ENCODE assay signal across 29 cellular contexts in the genomic region with DNA sequence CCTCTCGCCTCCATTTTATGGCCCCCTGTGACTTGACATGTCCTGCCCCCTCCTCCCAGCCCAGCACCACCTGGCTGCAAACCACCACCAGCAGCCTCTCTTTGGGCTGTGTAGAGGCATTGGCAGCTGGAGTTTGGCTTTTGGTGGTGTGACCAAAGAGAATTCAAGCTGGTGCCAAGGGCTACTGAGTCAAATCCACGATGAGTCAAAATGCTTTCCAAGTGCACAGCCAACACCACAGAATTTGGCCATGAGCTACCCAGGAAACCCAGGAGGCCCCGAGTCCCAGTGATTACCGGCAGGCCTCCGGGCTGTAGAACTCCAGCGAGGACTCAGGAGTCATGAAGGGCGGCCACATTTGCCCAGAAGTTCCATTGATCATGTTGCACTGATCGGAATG. TPM values are rescaled to one million over a fixed set of nuclear protein-coding genes. Genes with fewer than 3 reads are reported as not detected.
A peak's percentile ranks its signal among the peaks of the same experiment; 100 is the strongest.
DNase-seq lines count a peak whose midpoint lies in the region; ATAC-seq and TF ChIP-seq lines count a peak whose summit lies in the region.
"Had no signal": no experiment of that assay in that cellular context is flagged by ENCODE, and none has a peak within 500 bp of the region (broad histone marks: within the 10 kb centered on the region; RNA-seq: fewer than 3 reads in every experiment).

No MANE protein-coding gene starts in this region.

- H3K9me3 ChIP-seq in right atrium auricular region: no peaks in the 10 kb centered on the region
- H3K9me3 ChIP-seq: BLaER1, colonic mucosa, left ventricle myocardium inferior, Peyer's patch, SJCRH30, tibial artery had no signal

- H3K4me1 Mint-ChIP-seq in HFFc6 (ENCODE audit: low read depth): peaks cover 8% of the 10 kb centered on the region
- H3K4me1 Mint-ChIP-seq: activated CD8-positive, alpha-beta memory T cell treated with anti-CD3 and anti-CD28 coated beads, Interleukin-2, amount 10 ng/mL, durations not matched to agents 7 days and 5 days; IgD-negative memory B cell; immature natural killer cell; naive B cell; stimulated activated naive CD8-positive, alpha-beta T cell treated with anti-CD3 and anti-CD28 coated beads, Interleukin-15, amount 100 ng/mL, for 72 hours had no signal

- no peak for ATAC-seq in GM21529 (IDR thresholded peaks at IDR 0.05; ENCODE audit: unreplicated experiment)
- ATAC-seq: activated CD8-positive, alpha-beta memory T cell treated with anti-CD3 and anti-CD28 coated beads, Interleukin-2, amount 10 ng/mL, durations not matched to agents 7 days and 5 days; effector memory CD8-positive, alpha-beta T cell; esophagus mucosa; stimulated activated naive CD8-positive, alpha-beta T cell treated with anti-CD3 and anti-CD28 coated beads, Interleukin-15, amount 100 ng/mL, for 72 hours; WTC11 had no signal

- no peaks in the 10 kb centered on the region for H3K9me3 Mint-ChIP-seq in HFFc6
- H3K9me3 Mint-ChIP-seq: effector memory CD8-positive, alpha-beta T cell; immature natural killer cell; stimulated activated naive CD8-positive, alpha-beta T cell treated with anti-CD3 and anti-CD28 coated beads, Interleukin-15, amount 100 ng/mL, for 72 hours had no signal

- DNase-seq in AG08396 (ENCODE audit: low spot score) (peak; percentile 74), HFFc6 (peak; percentile 13), astrocyte of the cerebellum (ENCODE audit: low read depth) (peak; percentile 38), fibroblast of the aortic adventitia (ENCODE audit: low read depth) (peak; percentile 57), right atrium auricular region (ENCODE audit: low spot score) (no peak), NCI-H526 (lab: John Stamatoyannopoulos, UW) (no peak), DMS153 treated with DMSO at 0.1 percent for 48 hours (lab: John Stamatoyannopoulos, UW; ENCODE audit: unreplicated experiment) (no peak)
- DNase-seq: activated CD8-positive, alpha-beta memory T cell treated with anti-CD3 and anti-CD28 coated beads, Interleukin-2, amount 10 ng/mL, durations not matched to agents 7 days and 5 days; activated naive CD4-positive, alpha-beta T cell; activated T-cell treated with anti-CD3 and anti-CD28 coated beads, Interleukin-2, amount 50 U/mL, for 48 hours; colonic mucosa; effector memory CD8-positive, alpha-beta T cell; hypothalamus; immature natural killer cell; left ventricle myocardium inferior; naive B cell; NCI-H1105 treated with DMSO at 0.1 percent for 48 hours; NCI-H1930; occipital lobe; Peyer's patch; SJCRH30; stimulated activated naive CD8-positive, alpha-beta T cell treated with anti-CD3 and anti-CD28 coated beads, Interleukin-15, amount 100 ng/mL, for 72 hours; tibial artery had no signal

- H3K27ac ChIP-seq in right atrium auricular region: no peak overlapping the region
- H3K27ac ChIP-seq: BLaER1, colonic mucosa, left ventricle myocardium inferior, Peyer's patch, SJCRH30, skin epidermis, tibial artery had no signal

- no peak overlapping the region for H3K4me3 ChIP-seq in astrocyte of the cerebellum (ENCODE audit: low read depth, low read length)
- H3K4me3 ChIP-seq in fibroblast of the aortic adventitia (ENCODE audit: low read depth, low read length): no peak overlapping the region
- no peak overlapping the region for H3K4me3 ChIP-seq in right atrium auricular region
- H3K4me3 ChIP-seq: BLaER1, colonic mucosa, left ventricle myocardium inferior, Peyer's patch, SJCRH30, skin epidermis, tibial artery had no signal

- no peak overlapping the region for H3K4me3 Mint-ChIP-seq in HFFc6
- H3K4me3 Mint-ChIP-seq: activated CD8-positive, alpha-beta memory T cell treated with anti-CD3 and anti-CD28 coated beads, Interleukin-2, amount 10 ng/mL, durations not matched to agents 7 days and 5 days; effector memory CD8-positive, alpha-beta T cell; IgD-negative memory B cell; immature natural killer cell; naive B cell; stimulated activated naive CD8-positive, alpha-beta T cell treated with anti-CD3 and anti-CD28 coated beads, Interleukin-15, amount 100 ng/mL, for 72 hours; WTC11 had no signal

- in situ Hi-C loops in astrocyte of the cerebellum (cut with HindIII; ENCODE audit: low sequenced_read_pairs): no loop called here

- H3K27me3 ChIP-seq in right atrium auricular region: no peaks in the 10 kb centered on the region
- H3K27me3 ChIP-seq: BLaER1, colonic mucosa, Peyer's patch, SJCRH30, tibial artery had no signal

- H3K36me3 ChIP-seq in right atrium auricular region: peaks cover 6% of the 10 kb centered on the region
- H3K36me3 ChIP-seq: colonic mucosa had no signal

- H3K36me3 Mint-ChIP-seq in HFFc6 (ENCODE audit: low read depth): peaks cover 29% of the 10 kb centered on the region
- H3K36me3 Mint-ChIP-seq: immature natural killer cell had no signal

- TF ChIP-seq CTCF in HFFc6 (IDR thresholded peaks at IDR 0.05) (no peak), astrocyte of the cerebellum (IDR thresholded peaks at IDR 0.05; ENCODE audit: low read depth, low read length, missing control alignments) (no peak), fibroblast of the aortic adventitia (IDR thresholded peaks at IDR 0.05; ENCODE audit: insufficient read depth, low read length) (no peak), right atrium auricular region (IDR thresholded peaks at IDR 0.05) (no peak)

- no peaks in the 10 kb centered on the region; the same call in 1 of the 2 replicates for H3K27me3 Mint-ChIP-seq in HFFc6 (ENCODE audit: insufficient read depth)
- H3K27me3 Mint-ChIP-seq: activated CD8-positive, alpha-beta memory T cell treated with anti-CD3 and anti-CD28 coated beads, Interleukin-2, amount 10 ng/mL, durations not matched to agents 7 days and 5 days; effector memory CD8-positive, alpha-beta T cell; IgD-negative memory B cell; naive B cell; stimulated activated naive CD8-positive, alpha-beta T cell treated with anti-CD3 and anti-CD28 coated beads, Interleukin-15, amount 100 ng/mL, for 72 hours had no signal

- no peak overlapping the region for H3K27ac Mint-ChIP-seq in HFFc6
- H3K27ac Mint-ChIP-seq: activated CD8-positive, alpha-beta memory T cell treated with anti-CD3 and anti-CD28 coated beads, Interleukin-2, amount 10 ng/mL, durations not matched to agents 7 days and 5 days; effector memory CD8-positive, alpha-beta T cell; IgD-negative memory B cell; immature natural killer cell; naive B cell; stimulated activated naive CD8-positive, alpha-beta T cell treated with anti-CD3 and anti-CD28 coated beads, Interleukin-15, amount 100 ng/mL, for 72 hours; WTC11 had no signal

- H3K4me1 ChIP-seq in right atrium auricular region: no peaks in the 10 kb centered on the region
- H3K4me1 ChIP-seq: BLaER1, colonic mucosa, left ventricle myocardium inferior, Peyer's patch, SJCRH30 had no signal

RNA-seq across cellular contexts. Expression of gene SCARB1, which starts 53.8 kb away (rescaled TPM):
- 10 to 100 TPM; 34.8 to 46.3 (median 36.8) TPM for total RNA-seq in HFFc6 (2021; fragmentation: NEBNext Ultra II Directional; extraction: Animal tissue kit (Norgen Biotek cat#: 25700))
- total RNA-seq in fibroblast of the aortic adventitia (ENCODE audit: low replicate concordance) (3.4 and 11.3 TPM in 2 replicates), right atrium auricular region (10 to 100 TPM; 14.9 to 22.6 TPM)

Comparison
In these comparisons a context has a peak if more than half of its experiments do, and no peak if none do; other contexts are left out.
1. DNase-seq: peak in AG08396 (single experiment), HFFc6 (single experiment), astrocyte of the cerebellum (single experiment) and fibroblast of the aortic adventitia (single experiment); none in right atrium auricular region (single experiment), NCI-H526 (0 of 2) and DMS153 treated with DMSO at 0.1 percent for 48 hours (single experiment).